10 cellular contexts compared by ENCODE assay signal in genomic region chr6:137736048-137736846, GRCh38.
A peak's percentile ranks its signal among the peaks of the same experiment; 100 is the strongest.
DNase-seq lines count a peak whose midpoint lies in the region; ATAC-seq lines count a peak whose summit lies in the region.
"Had no signal": no experiment of that assay in that cellular context is flagged by ENCODE, and none has a peak within 500 bp of the region (broad histone marks: within the 10 kb centered on the region; RNA-seq: fewer than 3 reads in every experiment).

No MANE protein-coding gene starts in this region.

- peak; percentile 64 for ATAC-seq in GM18520 (IDR thresholded peaks at IDR 0.05; ENCODE audit: unreplicated experiment)
- ATAC-seq in GM21423 (IDR thresholded peaks at IDR 0.05; ENCODE audit: unreplicated experiment): peak; percentile 84
- peak; percentile 88 for ATAC-seq in HG03460 (IDR thresholded peaks at IDR 0.05; ENCODE audit: unreplicated experiment)
- ATAC-seq: Panc1 had no signal

- in situ Hi-C loops in G401 (cut with HindIII; ENCODE audit: low sequenced_read_pairs): no loop called here

- peak; percentile 40 for DNase-seq in central memory CD4-positive, alpha-beta T cell
- no peak for DNase-seq in cerebellar nuclear complex (lab: John Stamatoyannopoulos, UW)
- no peak for DNase-seq in NCI-H526 treated with DMSO at 0.1 percent for 48 hours (lab: John Stamatoyannopoulos, UW)
- no peak for DNase-seq in G401 (ENCODE audit: low spot score)
- DNase-seq: H7, retina had no signal
